ENCODE assay signal across 37 cellular contexts in genomic region chr7:90495241-90495640, GRCh38. TPM values are rescaled to one million over a fixed set of nuclear protein-coding genes. Genes with fewer than 3 reads are reported as not detected.
"Had no signal": no experiment of that assay in that cellular context is flagged by ENCODE, and none has a peak within 500 bp of the region (broad histone marks: within the 10 kb centered on the region; RNA-seq: fewer than 3 reads in every experiment).

No MANE protein-coding gene starts in this region.

- H3K36me3 ChIP-seq: adrenal gland, brain microvascular endothelial cell, breast epithelium had no signal

- ATAC-seq: activated CD8-positive, alpha-beta T cell treated with anti-CD3 and anti-CD28 coated beads for 36 hours; activated naive CD4-positive, alpha-beta T cell treated with anti-CD3 and anti-CD28 coated beads, Interleukin-2, amount 50 U/mL, for 72 hours; activated T-cell treated with anti-CD3 and anti-CD28 coated beads, Interleukin-2, amount 50 U/mL, for 4 hours; activated T-cell treated with anti-CD3 and anti-CD28 coated beads, Interleukin-2, amount 50 U/mL, for 72 hours; activated T-helper 17 cell treated with anti-CD3 and anti-CD28 coated beads, Interleukin-2, amount 50 U/mL, for 72 hours; body of pancreas had no signal

- H3K36me3 Mint-ChIP-seq: activated CD4-positive, alpha-beta memory T cell treated with anti-CD3 and anti-CD28 coated beads for 36 hours; activated naive CD4-positive, alpha-beta T cell treated with anti-CD3 and anti-CD28 coated beads, Interleukin-2, amount 50 U/mL, for 72 hours; activated naive CD8-positive, alpha-beta T cell treated with anti-CD3 and anti-CD28 coated beads for 36 hours had no signal

- H3K9me3 ChIP-seq: adrenal gland, body of pancreas, breast epithelium had no signal

- H3K27me3 Mint-ChIP-seq: activated CD4-positive, alpha-beta T cell treated with anti-CD3 and anti-CD28 coated beads, Interleukin-2, amount 10 ng/mL, durations not matched to agents 7 days and 5 days; activated T-helper 17 cell treated with anti-CD3 and anti-CD28 coated beads, Interleukin-2, amount 50 U/mL, for 72 hours had no signal

- H3K4me1 ChIP-seq: adrenal gland, body of pancreas, breast epithelium had no signal

- H3K4me1 Mint-ChIP-seq: activated B cell treated with CpG ODN at 0.5 μM for 24 hours; activated CD4-positive, alpha-beta T cell treated with anti-CD3 and anti-CD28 coated beads, Interleukin-2, amount 10 ng/mL, durations not matched to agents 7 days and 5 days; activated naive CD8-positive, alpha-beta T cell treated with anti-CD3 and anti-CD28 coated beads for 36 hours; activated T-helper 17 cell treated with anti-CD3 and anti-CD28 coated beads, Interleukin-2, amount 50 U/mL, for 72 hours had no signal

- H3K27ac ChIP-seq: adrenal gland, body of pancreas, brain microvascular endothelial cell, breast epithelium, VCaP had no signal

- H3K4me3 Mint-ChIP-seq: activated B cell treated with CpG ODN at 0.5 μM for 24 hours; activated CD4-positive, alpha-beta memory T cell treated with anti-CD3 and anti-CD28 coated beads for 36 hours; activated CD4-positive, alpha-beta T cell treated with anti-CD3 and anti-CD28 coated beads, Interleukin-2, amount 10 ng/mL, durations not matched to agents 7 days and 5 days; activated CD8-positive, alpha-beta T cell treated with anti-CD3 and anti-CD28 coated beads for 36 hours; activated naive CD4-positive, alpha-beta T cell treated with anti-CD3 and anti-CD28 coated beads for 36 hours; activated naive CD8-positive, alpha-beta T cell treated with anti-CD3 and anti-CD28 coated beads for 36 hours; activated T-cell treated with anti-CD3 and anti-CD28 coated beads, Interleukin-2, amount 50 U/mL, for 4 hours; activated T-cell treated with anti-CD3 and anti-CD28 coated beads, Interleukin-2, amount 50 U/mL, for 72 hours; activated T-helper 1 cell treated with anti-CD3 and anti-CD28 coated beads, Interleukin-12 subunit alpha, Interleukin-12 subunit beta, Interleukin-2, Interleukin-4 antibody, amounts not matched to agents 30 ng/mL and 10 ng/mL and 1 ng/mL, durations not matched to agents 14 hours and 24 hours and 36 hours; activated T-helper 17 cell treated with anti-CD3 and anti-CD28 coated beads, Interleukin-2, amount 50 U/mL, for 72 hours; T-helper 1 cell treated with Interleukin-12 subunit alpha and Interleukin-12 subunit beta and Interleukin-4 antibody, amounts not matched to agents 30 μg/mL and 1 μg/mL, for 36 hours; T-helper 2 cell treated with Interferon-gamma antibody and Interleukin-4, amounts not matched to agents 5 μg/mL and 100 μg/mL, for 36 hours had no signal

- H3K27me3 ChIP-seq: adrenal gland, body of pancreas, brain microvascular endothelial cell, breast epithelium had no signal

- H3K9me3 Mint-ChIP-seq: activated B cell treated with CpG ODN at 0.5 μM for 24 hours; activated CD4-positive, alpha-beta memory T cell treated with anti-CD3 and anti-CD28 coated beads for 36 hours; activated CD4-positive, alpha-beta T cell treated with anti-CD3 and anti-CD28 coated beads, Interleukin-2, amount 10 ng/mL, durations not matched to agents 7 days and 5 days; activated CD8-positive, alpha-beta T cell treated with anti-CD3 and anti-CD28 coated beads for 36 hours; activated naive CD4-positive, alpha-beta T cell treated with anti-CD3 and anti-CD28 coated beads for 36 hours; activated naive CD4-positive, alpha-beta T cell treated with anti-CD3 and anti-CD28 coated beads, Interleukin-2, amount 50 U/mL, for 72 hours; activated naive CD8-positive, alpha-beta T cell treated with anti-CD3 and anti-CD28 coated beads for 36 hours; activated T-cell treated with anti-CD3 and anti-CD28 coated beads, Interleukin-2, amount 50 U/mL, for 4 hours; activated T-cell treated with anti-CD3 and anti-CD28 coated beads, Interleukin-2, amount 50 U/mL, for 72 hours; activated T-helper 1 cell treated with anti-CD3 and anti-CD28 coated beads, Interleukin-12 subunit alpha, Interleukin-12 subunit beta, Interleukin-2, Interleukin-4 antibody, amounts not matched to agents 30 ng/mL and 10 ng/mL and 1 ng/mL, durations not matched to agents 14 hours and 24 hours and 36 hours; activated T-helper 17 cell treated with anti-CD3 and anti-CD28 coated beads, Interleukin-2, amount 50 U/mL, for 72 hours; T-helper 1 cell treated with Interleukin-12 subunit alpha and Interleukin-12 subunit beta and Interleukin-4 antibody, amounts not matched to agents 30 μg/mL and 1 μg/mL, for 36 hours; T-helper 2 cell treated with Interferon-gamma antibody and Interleukin-4, amounts not matched to agents 5 μg/mL and 100 μg/mL, for 36 hours had no signal

- DNase-seq: activated B cell treated with CpG ODN at 0.5 μM for 24 hours; activated CD4-positive, alpha-beta memory T cell treated with anti-CD3 and anti-CD28 coated beads for 36 hours; activated CD4-positive, alpha-beta T cell treated with anti-CD3 and anti-CD28 coated beads for 4 hours; activated CD4-positive, alpha-beta T cell treated with anti-CD3 and anti-CD28 coated beads, Interleukin-2, amount 10 ng/mL, durations not matched to agents 7 days and 5 days; activated CD4-positive, CD25-positive, alpha-beta regulatory T cell treated with anti-CD3 and anti-CD28 coated beads, Interleukin-2, amount 50 U/mL, for 72 hours; activated CD8-positive, alpha-beta memory T cell treated with anti-CD3 and anti-CD28 coated beads, Interleukin-2, amount 50 U/mL, for 4 hours; activated CD8-positive, alpha-beta T cell treated with anti-CD3 and anti-CD28 coated beads for 36 hours; activated effector memory CD4-positive, alpha-beta T cell treated with anti-CD3 and anti-CD28 coated beads, Interleukin-2, amount 50 U/mL, for 16 hours; activated gamma-delta T cell treated with Interleukin-2 at 50 U/mL for 16 hours; activated naive CD4-positive, alpha-beta T cell; activated naive CD4-positive, alpha-beta T cell treated with anti-CD3 and anti-CD28 coated beads for 36 hours; activated naive CD4-positive, alpha-beta T cell treated with anti-CD3 and anti-CD28 coated beads, Interleukin-2, amount 50 U/mL, for 16 hours; activated naive CD8-positive, alpha-beta T cell treated with anti-CD3 and anti-CD28 coated beads for 36 hours; activated T-cell treated with anti-CD3 and anti-CD28 coated beads for 4 hours; activated T-cell treated with anti-CD3 and anti-CD28 coated beads, Interleukin-2, amount 50 U/mL, for 1 hour; activated T-cell treated with anti-CD3 and anti-CD28 coated beads, Interleukin-2, amount 50 U/mL, for 4 hours; activated T-cell treated with anti-CD3 and anti-CD28 coated beads, Interleukin-2, amount 50 U/mL, for 72 hours; adrenal gland; amniotic stem cell; aorta; body of pancreas; brain microvascular endothelial cell; central memory CD4-positive, alpha-beta T cell; SW 1271; T-helper 1 cell; T-helper 2 cell; T-helper 9 cell had no signal

- H3K4me3 ChIP-seq: adrenal gland, body of pancreas, breast epithelium had no signal

- H3K27ac Mint-ChIP-seq: activated B cell treated with CpG ODN at 0.5 μM for 24 hours; activated CD4-positive, alpha-beta memory T cell treated with anti-CD3 and anti-CD28 coated beads for 36 hours; activated CD4-positive, alpha-beta T cell treated with anti-CD3 and anti-CD28 coated beads, Interleukin-2, amount 10 ng/mL, durations not matched to agents 7 days and 5 days; activated CD8-positive, alpha-beta T cell treated with anti-CD3 and anti-CD28 coated beads for 36 hours; activated naive CD4-positive, alpha-beta T cell treated with anti-CD3 and anti-CD28 coated beads for 36 hours; activated naive CD4-positive, alpha-beta T cell treated with anti-CD3 and anti-CD28 coated beads, Interleukin-2, amount 50 U/mL, for 72 hours; activated naive CD8-positive, alpha-beta T cell treated with anti-CD3 and anti-CD28 coated beads for 36 hours; activated T-cell treated with anti-CD3 and anti-CD28 coated beads, Interleukin-2, amount 50 U/mL, for 72 hours; activated T-helper 1 cell treated with anti-CD3 and anti-CD28 coated beads, Interleukin-12 subunit alpha, Interleukin-12 subunit beta, Interleukin-2, Interleukin-4 antibody, amounts not matched to agents 30 ng/mL and 10 ng/mL and 1 ng/mL, durations not matched to agents 14 hours and 24 hours and 36 hours; activated T-helper 17 cell treated with anti-CD3 and anti-CD28 coated beads, Interleukin-2, amount 50 U/mL, for 72 hours; T-helper 1 cell treated with Interleukin-12 subunit alpha and Interleukin-12 subunit beta and Interleukin-4 antibody, amounts not matched to agents 30 μg/mL and 1 μg/mL, for 36 hours; T-helper 2 cell treated with Interferon-gamma antibody and Interleukin-4, amounts not matched to agents 5 μg/mL and 100 μg/mL, for 36 hours had no signal

RNA-seq across cellular contexts. Expression of gene PTTG1IP2, which starts 25.8 kb away (rescaled TPM):
- total RNA-seq: activated B cell treated with CpG ODN at 0.5 μM for 24 hours; activated CD4-positive, alpha-beta memory T cell treated with anti-CD3 and anti-CD28 coated beads for 36 hours; activated CD4-positive, alpha-beta T cell treated with anti-CD3 and anti-CD28 coated beads, Interleukin-2, amount 10 ng/mL, durations not matched to agents 7 days and 5 days; activated CD8-positive, alpha-beta memory T cell treated with anti-CD3 and anti-CD28 coated beads for 36 hours; activated CD8-positive, alpha-beta T cell treated with anti-CD3 and anti-CD28 coated beads for 36 hours; activated naive CD4-positive, alpha-beta T cell treated with anti-CD3 and anti-CD28 coated beads for 36 hours; activated naive CD4-positive, alpha-beta T cell treated with anti-CD3 and anti-CD28 coated beads, Interleukin-2, amount 50 U/mL, for 72 hours; activated naive CD8-positive, alpha-beta T cell treated with anti-CD3 and anti-CD28 coated beads for 36 hours; activated T-cell treated with anti-CD3 and anti-CD28 coated beads, Interleukin-2, amount 50 U/mL, for 4 hours; activated T-cell treated with anti-CD3 and anti-CD28 coated beads, Interleukin-2, amount 50 U/mL, for 72 hours; activated T-helper 1 cell treated with anti-CD3 and anti-CD28 coated beads, Interleukin-12 subunit alpha, Interleukin-12 subunit beta, Interleukin-2, Interleukin-4 antibody, amounts not matched to agents 30 ng/mL and 10 ng/mL and 1 ng/mL, durations not matched to agents 14 hours and 24 hours and 36 hours; activated T-helper 17 cell treated with anti-CD3 and anti-CD28 coated beads, Interleukin-2, amount 50 U/mL, for 72 hours; adrenal gland; aorta; astrocyte; body of pancreas; breast epithelium; cardiac septum had no signal
- polyA plus RNA-seq: adrenal gland, aorta had no signal
